1 cellular context compared by ENCODE assay signal in genomic region chr20:728022-728944, GRCh38.
TF ChIP-seq lines count a peak whose summit lies in the region.

No MANE protein-coding gene starts in this region.

TF ChIP-seq in HepG2, 621 proteins besides CTCF, POLR2A, EP300 and RAD21 (continued from another document and continues in another):
- TF ChIP-seq, protein P1, sequence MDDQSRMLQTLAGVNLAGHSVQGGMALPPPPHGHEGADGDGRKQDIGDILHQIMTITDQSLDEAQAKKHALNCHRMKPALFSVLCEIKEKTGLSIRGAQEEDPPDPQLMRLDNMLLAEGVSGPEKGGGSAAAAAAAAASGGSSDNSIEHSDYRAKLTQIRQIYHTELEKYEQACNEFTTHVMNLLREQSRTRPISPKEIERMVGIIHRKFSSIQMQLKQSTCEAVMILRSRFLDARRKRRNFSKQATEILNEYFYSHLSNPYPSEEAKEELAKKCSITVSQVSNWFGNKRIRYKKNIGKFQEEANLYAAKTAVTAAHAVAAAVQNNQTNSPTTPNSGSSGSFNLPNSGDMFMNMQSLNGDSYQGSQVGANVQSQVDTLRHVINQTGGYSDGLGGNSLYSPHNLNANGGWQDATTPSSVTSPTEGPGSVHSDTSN (CRISPR knock-in tag; IDR thresholded peaks at IDR 0.05; ENCODE audit: borderline replicate concordance), result no peak
- TF ChIP-seq FLYWCH1 (CRISPR knock-in tag; IDR thresholded peaks at IDR 0.05) (no peak), ZNF275 (CRISPR knock-in tag; IDR thresholded peaks at IDR 0.05; ENCODE audit: borderline replicate concordance) (no peak), SETDB1 (CRISPR knock-in tag; IDR thresholded peaks at IDR 0.05; ENCODE audit: borderline replicate concordance) (no peak), ZSCAN20 (CRISPR knock-in tag; IDR thresholded peaks at IDR 0.05; ENCODE audit: borderline replicate concordance) (no peak), SIN3A (IDR thresholded peaks at IDR 0.05; ENCODE audit: borderline replicate concordance, low read depth, low read length) (no peak), HOXA9 (CRISPR knock-in tag; IDR thresholded peaks at IDR 0.05; ENCODE audit: borderline replicate concordance) (0 out of 2 replicates have a peak, but pooled peaks have one; percentile 45), XBP1 (CRISPR knock-in tag; IDR thresholded peaks at IDR 0.05) (no peak), TOE1 (CRISPR knock-in tag; IDR thresholded peaks at IDR 0.05) (no peak), ZHX2 (IDR thresholded peaks at IDR 0.05; ENCODE audit: low read depth) (no peak), ZHX2 (CRISPR knock-in tag; IDR thresholded peaks at IDR 0.05; ENCODE audit: borderline replicate concordance) (no peak), ZNF75D (CRISPR knock-in tag; IDR thresholded peaks at IDR 0.05; ENCODE audit: borderline replicate concordance) (no peak), IRF1 (CRISPR knock-in tag; IDR thresholded peaks at IDR 0.05; ENCODE audit: low read depth) (no peak), ZNF678 (CRISPR knock-in tag; IDR thresholded peaks at IDR 0.05) (0 out of 2 replicates have a peak, but pooled peaks have one; percentile 83), ZNF501 (CRISPR knock-in tag; IDR thresholded peaks at IDR 0.05) (no peak), MED13 (CRISPR knock-in tag; IDR thresholded peaks at IDR 0.05) (no peak), ZNF766 (CRISPR knock-in tag; IDR thresholded peaks at IDR 0.05; ENCODE audit: borderline replicate concordance) (no peak), ZNF672 (CRISPR knock-in tag; IDR thresholded peaks at IDR 0.05) (no peak), JUN (CRISPR knock-in tag; IDR thresholded peaks at IDR 0.05) (no peak), TFE3 (CRISPR knock-in tag; IDR thresholded peaks at IDR 0.05) (peak; percentile 49; the same call in 1 of the 2 replicates), DNMT3B (CRISPR knock-in tag; conservative IDR thresholded peaks at IDR 0.05) (no peak), NFAT5 (CRISPR knock-in tag; IDR thresholded peaks at IDR 0.05) (no peak), KLF13 (CRISPR knock-in tag; IDR thresholded peaks at IDR 0.05) (no peak), NKX3-1 (CRISPR knock-in tag; IDR thresholded peaks at IDR 0.05) (no peak), ZBTB1 (CRISPR knock-in tag; IDR thresholded peaks at IDR 0.05; ENCODE audit: borderline replicate concordance) (no peak), HOXA7 (CRISPR knock-in tag; IDR thresholded peaks at IDR 0.05) (no peak), ZFP90 (CRISPR knock-in tag; IDR thresholded peaks at IDR 0.05; ENCODE audit: borderline replicate concordance) (no peak; the same call in 1 of the 2 replicates), JUND (CRISPR knock-in tag; IDR thresholded peaks at IDR 0.05) (no peak), NFRKB (IDR thresholded peaks at IDR 0.05) (no peak)
- TF ChIP-seq, protein P2, sequence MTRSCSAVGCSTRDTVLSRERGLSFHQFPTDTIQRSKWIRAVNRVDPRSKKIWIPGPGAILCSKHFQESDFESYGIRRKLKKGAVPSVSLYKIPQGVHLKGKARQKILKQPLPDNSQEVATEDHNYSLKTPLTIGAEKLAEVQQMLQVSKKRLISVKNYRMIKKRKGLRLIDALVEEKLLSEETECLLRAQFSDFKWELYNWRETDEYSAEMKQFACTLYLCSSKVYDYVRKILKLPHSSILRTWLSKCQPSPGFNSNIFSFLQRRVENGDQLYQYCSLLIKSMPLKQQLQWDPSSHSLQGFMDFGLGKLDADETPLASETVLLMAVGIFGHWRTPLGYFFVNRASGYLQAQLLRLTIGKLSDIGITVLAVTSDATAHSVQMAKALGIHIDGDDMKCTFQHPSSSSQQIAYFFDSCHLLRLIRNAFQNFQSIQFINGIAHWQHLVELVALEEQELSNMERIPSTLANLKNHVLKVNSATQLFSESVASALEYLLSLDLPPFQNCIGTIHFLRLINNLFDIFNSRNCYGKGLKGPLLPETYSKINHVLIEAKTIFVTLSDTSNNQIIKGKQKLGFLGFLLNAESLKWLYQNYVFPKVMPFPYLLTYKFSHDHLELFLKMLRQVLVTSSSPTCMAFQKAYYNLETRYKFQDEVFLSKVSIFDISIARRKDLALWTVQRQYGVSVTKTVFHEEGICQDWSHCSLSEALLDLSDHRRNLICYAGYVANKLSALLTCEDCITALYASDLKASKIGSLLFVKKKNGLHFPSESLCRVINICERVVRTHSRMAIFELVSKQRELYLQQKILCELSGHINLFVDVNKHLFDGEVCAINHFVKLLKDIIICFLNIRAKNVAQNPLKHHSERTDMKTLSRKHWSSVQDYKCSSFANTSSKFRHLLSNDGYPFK (CRISPR knock-in tag; IDR thresholded peaks at IDR 0.05; ENCODE audit: borderline replicate concordance), result no peak
- TF ChIP-seq, protein P3, sequence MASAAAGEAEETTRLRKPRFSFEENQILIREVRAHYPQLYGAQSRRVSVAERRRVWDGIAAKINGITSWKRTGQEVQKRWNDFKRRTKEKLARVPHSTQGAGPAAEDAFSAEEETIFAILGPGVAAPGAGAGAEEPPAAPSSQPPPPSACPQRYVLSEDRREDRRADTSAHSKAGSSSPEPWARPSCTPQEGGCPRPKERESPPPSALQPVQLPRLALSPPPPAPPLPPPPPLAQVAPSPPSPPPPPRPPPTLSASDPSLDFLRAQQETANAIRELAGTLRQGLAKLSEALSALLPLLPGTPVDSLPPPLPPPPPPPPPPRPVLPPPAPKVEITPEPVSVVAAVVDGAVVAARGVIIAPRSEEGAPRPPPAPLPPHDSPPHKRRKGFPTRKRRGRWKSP (CRISPR knock-in tag; IDR thresholded peaks at IDR 0.05), result peak; percentile 68; the same call in 1 of the 2 replicates
- TF ChIP-seq, protein P4, sequence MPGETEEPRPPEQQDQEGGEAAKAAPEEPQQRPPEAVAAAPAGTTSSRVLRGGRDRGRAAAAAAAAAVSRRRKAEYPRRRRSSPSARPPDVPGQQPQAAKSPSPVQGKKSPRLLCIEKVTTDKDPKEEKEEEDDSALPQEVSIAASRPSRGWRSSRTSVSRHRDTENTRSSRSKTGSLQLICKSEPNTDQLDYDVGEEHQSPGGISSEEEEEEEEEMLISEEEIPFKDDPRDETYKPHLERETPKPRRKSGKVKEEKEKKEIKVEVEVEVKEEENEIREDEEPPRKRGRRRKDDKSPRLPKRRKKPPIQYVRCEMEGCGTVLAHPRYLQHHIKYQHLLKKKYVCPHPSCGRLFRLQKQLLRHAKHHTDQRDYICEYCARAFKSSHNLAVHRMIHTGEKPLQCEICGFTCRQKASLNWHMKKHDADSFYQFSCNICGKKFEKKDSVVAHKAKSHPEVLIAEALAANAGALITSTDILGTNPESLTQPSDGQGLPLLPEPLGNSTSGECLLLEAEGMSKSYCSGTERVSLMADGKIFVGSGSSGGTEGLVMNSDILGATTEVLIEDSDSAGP (CRISPR knock-in tag; IDR thresholded peaks at IDR 0.05; ENCODE audit: borderline replicate concordance), result peak; percentile 62; the same call in 1 of the 2 replicates
- TF ChIP-seq, protein P5, sequence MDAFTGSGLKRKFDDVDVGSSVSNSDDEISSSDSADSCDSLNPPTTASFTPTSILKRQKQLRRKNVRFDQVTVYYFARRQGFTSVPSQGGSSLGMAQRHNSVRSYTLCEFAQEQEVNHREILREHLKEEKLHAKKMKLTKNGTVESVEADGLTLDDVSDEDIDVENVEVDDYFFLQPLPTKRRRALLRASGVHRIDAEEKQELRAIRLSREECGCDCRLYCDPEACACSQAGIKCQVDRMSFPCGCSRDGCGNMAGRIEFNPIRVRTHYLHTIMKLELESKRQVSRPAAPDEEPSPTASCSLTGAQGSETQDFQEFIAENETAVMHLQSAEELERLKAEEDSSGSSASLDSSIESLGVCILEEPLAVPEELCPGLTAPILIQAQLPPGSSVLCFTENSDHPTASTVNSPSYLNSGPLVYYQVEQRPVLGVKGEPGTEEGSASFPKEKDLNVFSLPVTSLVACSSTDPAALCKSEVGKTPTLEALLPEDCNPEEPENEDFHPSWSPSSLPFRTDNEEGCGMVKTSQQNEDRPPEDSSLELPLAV (CRISPR knock-in tag; conservative IDR thresholded peaks at IDR 0.05; ENCODE audit: low read depth), result no peak
